8 cellular contexts compared by ENCODE assay signal in genomic region chr2:102186676-102187190, GRCh38. TPM values are rescaled to one million over a fixed set of nuclear protein-coding genes. Genes with fewer than 3 reads are reported as not detected.
DNase-seq lines count a peak whose midpoint lies in the region; ATAC-seq and TF ChIP-seq lines count a peak whose summit lies in the region.

Gene IL1RL2, plus strand, starts transcription at chr2:102187023. Its CDS starts 845 bp downstream, at chr2:102187868.

- H3K36me3 Mint-ChIP-seq in GM23338 (ENCODE audit: low read depth) = no peaks in the 10 kb centered on the region; the same call in 2 of the 3 replicates
- peaks cover 3% of the 10 kb centered on the region for H3K36me3 Mint-ChIP-seq in activated naive CD4-positive, alpha-beta T cell treated with anti-CD3 and anti-CD28 coated beads, Interleukin-2, amount 10 ng/mL, durations not matched to agents 7 days and 5 days

- H3K27ac ChIP-seq in GM23338 (ENCODE audit: low read depth) = no peak within 1 kb of the TSS

- peaks cover 40% of the 10 kb centered on the region for H3K27me3 ChIP-seq in GM23338 (ENCODE audit: insufficient read depth)

- ATAC-seq in GM23338 (no peak; the same call in 2 of the 3 replicates), HG02870 (IDR thresholded peaks at IDR 0.05; ENCODE audit: unreplicated experiment) (no peak), GM19395 (IDR thresholded peaks at IDR 0.05; ENCODE audit: unreplicated experiment) (no peak)

- DNase-seq in GM23338 (ENCODE audit: low spot score) (no peak), skeletal muscle cell (ENCODE audit: low read depth) (no peak), cerebellum (ENCODE audit: low spot score) (no peak), hippocampal formation (lab: John Stamatoyannopoulos, UW) (no peak)
- no peak for DNase-seq in activated naive CD4-positive, alpha-beta T cell treated with anti-CD3 and anti-CD28 coated beads, Interleukin-2, amount 10 ng/mL, durations not matched to agents 7 days and 5 days

- H3K4me3 ChIP-seq in GM23338 (peak within 1 kb of the TSS; percentile 60), iPS-11a (ENCODE audit: low read depth, low read length) (peak within 1 kb of the TSS; percentile 20), skeletal muscle cell (ENCODE audit: low read depth, low read length) (peak within 1 kb of the TSS; percentile 41)

- no peak within 1 kb of the TSS for H3K27ac Mint-ChIP-seq in GM23338
- no peak within 1 kb of the TSS for H3K27ac Mint-ChIP-seq in activated naive CD4-positive, alpha-beta T cell treated with anti-CD3 and anti-CD28 coated beads, Interleukin-2, amount 10 ng/mL, durations not matched to agents 7 days and 5 days

- peaks cover 29% of the 10 kb centered on the region for H3K27me3 Mint-ChIP-seq in GM23338 (ENCODE audit: insufficient read depth, low read depth, poor library complexity)
- H3K27me3 Mint-ChIP-seq in activated naive CD4-positive, alpha-beta T cell treated with anti-CD3 and anti-CD28 coated beads, Interleukin-2, amount 10 ng/mL, durations not matched to agents 7 days and 5 days = peaks cover 33% of the 10 kb centered on the region

- peak within 1 kb of the TSS; percentile 98 for H2AFZ ChIP-seq in GM23338

- peaks cover 2% of the 10 kb centered on the region; the same call in 1 of the 3 replicates for H3K9me3 Mint-ChIP-seq in GM23338
- H3K9me3 Mint-ChIP-seq in activated naive CD4-positive, alpha-beta T cell treated with anti-CD3 and anti-CD28 coated beads, Interleukin-2, amount 10 ng/mL, durations not matched to agents 7 days and 5 days = peaks cover 2% of the 10 kb centered on the region

- peak within 1 kb of the TSS; percentile 84 for H3K4me3 Mint-ChIP-seq in GM23338
- peak within 1 kb of the TSS; percentile 74 for H3K4me3 Mint-ChIP-seq in activated naive CD4-positive, alpha-beta T cell treated with anti-CD3 and anti-CD28 coated beads, Interleukin-2, amount 10 ng/mL, durations not matched to agents 7 days and 5 days

- CTCF ChIA-PET in activated naive CD4-positive, alpha-beta T cell treated with anti-CD3 and anti-CD28 coated beads, Interleukin-2, amount 10 ng/mL, durations not matched to agents 7 days and 5 days (lab: Charles Lee) = interaction anchor here (0.6 to 1.8 kb wide), 4 partner anchors 7 to 227 kb away, joined by 3 to 8 read pairs (median 4); no protein-coding TSS in a partner anchor

- H3K79me2 ChIP-seq in GM23338 (replicated peaks; ENCODE audit: insufficient read depth) = no peaks in the 10 kb centered on the region

- TF ChIP-seq CTCF in GM23338 (conservative IDR thresholded peaks at IDR 0.05; ENCODE audit: low read depth in 2 of 2) = no peak

- H4K20me1 ChIP-seq in GM23338 (replicated peaks; ENCODE audit: insufficient read depth) = 0 out of 2 replicates have a peak, but pooled peaks cover 5% of the 10 kb centered on the region

- no peaks in the 10 kb centered on the region for H3K4me1 ChIP-seq in GM23338 (ENCODE audit: insufficient read depth)

- H3K9me2 ChIP-seq in GM23338 (ENCODE audit: insufficient read depth) = no peaks in the 10 kb centered on the region

- H3K4me2 ChIP-seq in GM23338 = peak within 1 kb of the TSS; percentile 86

- no peaks in the 10 kb centered on the region for H3F3A ChIP-seq in GM23338 (replicated peaks; ENCODE audit: low read depth)

- H3K36me3 ChIP-seq in GM23338 (ENCODE audit: insufficient read depth) = no peaks in the 10 kb centered on the region

- H3K4me1 Mint-ChIP-seq in GM23338 = no peaks in the 10 kb centered on the region; the same call in 2 of the 3 replicates
- peaks cover 26% of the 10 kb centered on the region for H3K4me1 Mint-ChIP-seq in activated naive CD4-positive, alpha-beta T cell treated with anti-CD3 and anti-CD28 coated beads, Interleukin-2, amount 10 ng/mL, durations not matched to agents 7 days and 5 days

TF ChIP-seq in GM23338, 12 proteins besides CTCF, POLR2A, EP300 and RAD21 (continues in another document):
- TF ChIP-seq CREB1 (CRISPR knock-in tag; IDR thresholded peaks at IDR 0.05; ENCODE audit: low read depth) (no peak), REST (IDR thresholded peaks at IDR 0.05; ENCODE audit: unreplicated experiment) (no peak), POLR2AphosphoS5 (IDR thresholded peaks at IDR 0.05; ENCODE audit: low read depth) (no peak), ZNF331 (CRISPR knock-in tag; IDR thresholded peaks at IDR 0.05; ENCODE audit: low read depth) (no peak), EZH2 (IDR thresholded peaks at IDR 0.05; ENCODE audit: low read depth, unreplicated experiment) (no peak), EZH2phosphoT487 (IDR thresholded peaks at IDR 0.05; ENCODE audit: unreplicated experiment) (no peak), NANOG (IDR thresholded peaks at IDR 0.05; ENCODE audit: borderline replicate concordance) (no peak), JUNB (IDR thresholded peaks at IDR 0.05; ENCODE audit: unreplicated experiment) (no peak), ZNF114 (CRISPR knock-in tag; IDR thresholded peaks at IDR 0.05) (no peak)

RNA-seq across cellular contexts. Expression of gene IL1RL2, which starts in this region (rescaled TPM):
- not detected in 2 replicates for total RNA-seq in GM23338 (2014; rRNA removed; shearing (Covaris generic))
- not detected in 2 replicates for polyA plus RNA-seq in GM23338 (2016; fragmentation: Nextera tagmentation; extraction: Ambion mirVana)
- total RNA-seq in cerebellum = 0.73 TPM
